Comparison of ENCODE assay signal across 7 cellular contexts in genomic region chr2:1550658-1551316, GRCh38.
DNase-seq lines count a peak whose midpoint lies in the region; ATAC-seq and TF ChIP-seq lines count a peak whose summit lies in the region.

No MANE protein-coding gene starts in this region.

- POLR2A ChIA-PET in GM10248 (lab: Yijun Ruan, JAX) = no interaction called here

- ATAC-seq in GM21737 (IDR thresholded peaks at IDR 0.05; ENCODE audit: unreplicated experiment) (peak; percentile 79), lung (ENCODE audit: insufficient read depth, low FRiP score) (no peak)

- peaks cover 0 to 3% of the 10 kb centered on the region in 2 donors for H3K4me1 ChIP-seq in lung (ENCODE audit: control insufficient read depth in 2 of 2, insufficient read depth in 2 of 2, low read length in 2 of 2)

- TF ChIP-seq CTCF in GM10248 (IDR thresholded peaks at IDR 0.05; ENCODE audit: control extremely low read depth, extremely low read depth, low read depth, missing control alignments) = peak; percentile 94
- TF ChIP-seq CTCF in lung (IDR thresholded peaks at IDR 0.05; ENCODE audit: control extremely low read depth, extremely low read depth) = peak; percentile 41

- H3K9me3 ChIP-seq in lung (ENCODE audit: control insufficient read depth in 2 of 2, insufficient read depth in 1 of 2, low read length in 1 of 2) = no peaks in the 10 kb centered on the region

- 25 to 27% methylated on average over 32 of the region's 32 CpGs for WGBS in lung, 2 donors

- no peak overlapping the region for H3K4me3 ChIP-seq in lung

- no peak overlapping the region for H3K27ac ChIP-seq in lung (ENCODE audit: low read depth in 1 of 2, low read length in 1 of 2)

- DNase-seq in GM10248 (ENCODE audit: extremely low spot score) (peak; percentile 82), M059J (ENCODE audit: low read depth) (peak; percentile 43), cerebellar cortex (ENCODE audit: low spot score) (peak; percentile 23), lung (ENCODE audit: low spot score) (peak; percentile 42)
- peak; percentile 71 for DNase-seq in activated CD4-positive, CD25-positive, alpha-beta regulatory T cell treated with anti-CD3 and anti-CD28 coated beads, Interleukin-2, amount 50 U/mL, for 72 hours
- peak; percentile 49 for DNase-seq in stimulated activated CD8-positive, alpha-beta memory T cell treated with anti-CD3 and anti-CD28 coated beads, Interleukin-4, amount 100 ng/mL, for 24 hours (ENCODE audit: low read depth)

- CTCF ChIA-PET in GM10248 (lab: Yijun Ruan, JAX) = interaction anchor here (0.7 to 6.2 kb wide), 22 partner anchors 9 to 1529 kb away, joined by 3 to 48 read pairs (median 4); no protein-coding TSS in a partner anchor

- no peaks in the 10 kb centered on the region for H3K36me3 ChIP-seq in lung (ENCODE audit: control insufficient read depth in 2 of 2, insufficient read depth in 2 of 2, low read length in 2 of 2)

- H3K27me3 ChIP-seq in lung (ENCODE audit: control insufficient read depth, insufficient read depth) = no peaks in the 10 kb centered on the region

Comparison
In these comparisons a context has a peak if more than half of its experiments do, and no peak if none do; other contexts are left out.
1. DNase-seq: peak in every context shown above with its lines; median percentile 82 in GM10248; 71 in activated CD4-positive, CD25-positive, alpha-beta regulatory T cell treated with anti-CD3 and anti-CD28 coated beads, Interleukin-2, amount 50 U/mL, for 72 hours; 49 in stimulated activated CD8-positive, alpha-beta memory T cell treated with anti-CD3 and anti-CD28 coated beads, Interleukin-4, amount 100 ng/mL, for 24 hours; 43 in M059J; 42 in lung; 23 in cerebellar cortex.